In genomic region chr5:154702477-154702876, GRCh38 we compare ENCODE assay signal across 20 cellular contexts. TPM values are rescaled to one million over a fixed set of nuclear protein-coding genes. Genes with fewer than 3 reads are reported as not detected.
DNase-seq lines count a peak whose midpoint lies in the region; ATAC-seq, FAIRE-seq and TF ChIP-seq lines count a peak whose summit lies in the region.
"Had no signal": no experiment of that assay in that cellular context is flagged by ENCODE, and none has a peak within 500 bp of the region (broad histone marks: within the 10 kb centered on the region; RNA-seq: fewer than 3 reads in every experiment).

No MANE protein-coding gene starts in this region.

- H3K4me1 ChIP-seq in left lung (no peaks in the 10 kb centered on the region), small intestine (ENCODE audit: control insufficient read depth in 2 of 2, insufficient read depth in 1 of 2, low read depth in 1 of 2, low read length in 1 of 2) (no peaks in the 10 kb centered on the region)
- H3K4me1 ChIP-seq: BLaER1 had no signal

- WGBS in small intestine, 3 donors: 91 to 95% (median 94%) methylated on average over 5 of the region's 5 CpGs

- H3K27ac Mint-ChIP-seq in type B pancreatic cell: peak overlapping the region; percentile 8
- H3K27ac Mint-ChIP-seq: CD14-positive monocyte had no signal

- no peaks in the 10 kb centered on the region for H3K9me3 Mint-ChIP-seq in type B pancreatic cell
- H3K9me3 Mint-ChIP-seq: CD4-positive, alpha-beta memory T cell had no signal

- no peak overlapping the region for H3K4me3 ChIP-seq in left lung
- H3K4me3 ChIP-seq in small intestine (ENCODE audit: low read depth in 1 of 2, low read length in 2 of 2): no peak overlapping the region
- H3K4me3 ChIP-seq: A549, BLaER1 had no signal

- H3K36me3 Mint-ChIP-seq in type B pancreatic cell: no peaks in the 10 kb centered on the region
- H3K36me3 Mint-ChIP-seq: CD14-positive monocyte; CD4-positive, alpha-beta memory T cell had no signal

- H3K27me3 ChIP-seq in left lung (no peaks in the 10 kb centered on the region), small intestine (ENCODE audit: control insufficient read depth in 2 of 2, insufficient read depth in 2 of 2, low read length in 2 of 2) (no peaks in the 10 kb centered on the region)
- H3K27me3 ChIP-seq: BLaER1 had no signal

- no peaks in the 10 kb centered on the region for H3K27me3 Mint-ChIP-seq in type B pancreatic cell

- H3K4me3 Mint-ChIP-seq in type B pancreatic cell: no peak overlapping the region
- H3K4me3 Mint-ChIP-seq: CD14-positive monocyte; CD4-positive, alpha-beta memory T cell had no signal

- H3K4me1 Mint-ChIP-seq in type B pancreatic cell (ENCODE audit: unreplicated experiment): peaks cover 14% of the 10 kb centered on the region
- H3K4me1 Mint-ChIP-seq: CD4-positive, alpha-beta memory T cell had no signal

- no peak overlapping the region for H3K27ac ChIP-seq in left lung
- no peak overlapping the region for H3K27ac ChIP-seq in small intestine (ENCODE audit: low read depth in 1 of 2, low read length in 1 of 2)
- H3K27ac ChIP-seq: 22Rv1, A549, BLaER1 had no signal

- ATAC-seq in Right ventricle myocardium superior (ENCODE audit: poor library complexity) (peak; percentile 26), left cardiac atrium (no peak), left lung (peak; percentile 96)
- ATAC-seq: A549 had no signal

- H3K9me3 ChIP-seq in left lung: no peaks in the 10 kb centered on the region
- no peaks in the 10 kb centered on the region for H3K9me3 ChIP-seq in small intestine (ENCODE audit: control insufficient read depth, low read depth)
- H3K9me3 ChIP-seq: A549, BLaER1 had no signal

- TF ChIP-seq CTCF in left lung (IDR thresholded peaks at IDR 0.05): no peak
- no peak for TF ChIP-seq CTCF in type B pancreatic cell (conservative IDR thresholded peaks at IDR 0.05)

- intact Hi-C loops in Right ventricle myocardium superior (cut with DNase I) (no loop called here), left cardiac atrium (cut with DNase I) (no loop called here), left lung (cut with DNase I) (no loop called here)

- no peak for FAIRE-seq in small intestine (lab: Jason Lieb, UNC)
- FAIRE-seq: A549, HTR-8/SVneo had no signal

- DNase-seq in DMS53 (lab: John Stamatoyannopoulos, UW): peak; percentile 20
- no peak for DNase-seq in DMS53 treated with DMSO at 0.1 percent for 48 hours (lab: John Stamatoyannopoulos, UW; ENCODE audit: unreplicated experiment)
- no peak for DNase-seq in Right ventricle myocardium superior
- DNase-seq in left cardiac atrium: no peak
- DNase-seq in left lung: no peak
- DNase-seq in type B pancreatic cell (ENCODE audit: extremely low spot score, unreplicated experiment): no peak
- DNase-seq in small intestine: no peak
- no peak for DNase-seq in Ammon's horn (ENCODE audit: low spot score)
- DNase-seq: AML-193; CD4-positive, alpha-beta memory T cell; DMS153; GDM1; GOT3; H7; IMR-90 had no signal

- no peaks in the 10 kb centered on the region for H3K36me3 ChIP-seq in left lung
- no peaks in the 10 kb centered on the region for H3K36me3 ChIP-seq in small intestine (ENCODE audit: control insufficient read depth in 2 of 2, insufficient read depth in 2 of 2, low read length in 2 of 2)
- H3K36me3 ChIP-seq: BLaER1 had no signal

RNA-seq across cellular contexts. Expression of gene LARP1, which starts 52.7 kb away (rescaled TPM):
- total RNA-seq in Right ventricle myocardium superior: 151 TPM
- total RNA-seq in left cardiac atrium: 100 to 1,000 TPM; 105 to 145 TPM
- 100 to 1,000 TPM; 126 to 172 TPM for total RNA-seq in left lung
- total RNA-seq in type B pancreatic cell (ENCODE audit: low replicate concordance): 170 and 220 TPM in 2 replicates
- polyA plus RNA-seq in small intestine: 10 to 100 TPM; 16.8 to 63.2 (median 22.8) TPM

Comparison
In these comparisons a context has a peak if more than half of its experiments do, and no peak if none do; other contexts are left out.
1. ATAC-seq: peak in Right ventricle myocardium superior (single experiment) and left lung (single experiment); none in left cardiac atrium (0 of 2).